In the genomic region with DNA sequence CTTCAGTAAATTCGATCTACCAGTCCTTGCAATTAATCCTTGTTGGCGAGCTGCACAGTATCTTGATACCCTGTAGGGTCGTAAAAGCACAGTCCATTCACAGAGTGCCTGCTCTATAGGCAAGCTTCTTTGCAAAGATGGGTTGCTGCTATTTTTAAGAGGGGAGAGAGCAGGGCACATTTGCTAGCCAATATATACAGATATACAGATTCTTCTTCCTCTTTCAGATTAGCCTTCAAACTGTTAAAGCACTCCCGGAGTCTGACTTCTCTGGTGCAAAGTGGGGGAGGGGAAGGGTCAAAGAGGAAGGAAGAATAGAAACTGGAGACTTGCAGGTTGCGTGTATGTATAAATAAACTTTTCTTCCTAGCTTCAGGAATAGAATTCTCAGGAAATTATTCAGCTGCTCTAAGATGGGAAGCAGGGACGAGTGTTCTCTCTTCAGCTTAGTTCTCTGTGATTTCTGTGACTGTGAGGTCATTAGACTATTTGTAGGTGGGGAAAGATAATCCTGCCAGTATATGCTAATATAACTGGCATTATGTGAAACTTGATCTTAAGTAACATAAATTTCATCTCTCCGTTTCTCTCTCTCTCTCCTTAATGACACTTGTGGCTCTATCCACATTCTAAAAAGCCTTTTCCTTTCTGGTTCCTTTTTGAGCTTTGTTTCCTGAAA, we compare ENCODE assay signal across 9 cellular contexts.
A peak's percentile ranks its signal among the peaks of the same experiment; 100 is the strongest.
DNase-seq lines count a peak whose midpoint lies in the region; ATAC-seq lines count a peak whose summit lies in the region.
"Had no signal": no experiment of that assay in that cellular context is flagged by ENCODE, and none has a peak within 500 bp of the region (broad histone marks: within the 10 kb centered on the region; RNA-seq: fewer than 3 reads in every experiment).

A gene with protein sequence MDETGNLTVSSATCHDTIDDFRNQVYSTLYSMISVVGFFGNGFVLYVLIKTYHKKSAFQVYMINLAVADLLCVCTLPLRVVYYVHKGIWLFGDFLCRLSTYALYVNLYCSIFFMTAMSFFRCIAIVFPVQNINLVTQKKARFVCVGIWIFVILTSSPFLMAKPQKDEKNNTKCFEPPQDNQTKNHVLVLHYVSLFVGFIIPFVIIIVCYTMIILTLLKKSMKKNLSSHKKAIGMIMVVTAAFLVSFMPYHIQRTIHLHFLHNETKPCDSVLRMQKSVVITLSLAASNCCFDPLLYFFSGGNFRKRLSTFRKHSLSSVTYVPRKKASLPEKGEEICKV (minus strand): TSS at position 242 of the 679 bp plus-strand sequence. CDS start 53,865 bp downstream, outside the sequence.

- peak; percentile 73 for DNase-seq in RPMI8226
- DNase-seq in NCI-H1105 treated with DMSO at 0.1 percent for 48 hours (lab: John Stamatoyannopoulos, UW) = no peak
- DNase-seq in NK-92 treated with Interleukin-12 subunit alpha and Interleukin-12 subunit beta, amount 100 ng/mL, for 24 hours (lab: John Stamatoyannopoulos, UW) = no peak
- no peak for DNase-seq in activated CD8-positive, alpha-beta memory T cell treated with anti-CD3 and anti-CD28 coated beads, Interleukin-2, amount 50 U/mL, for 4 hours
- DNase-seq in NCI-H146 treated with DMSO at 0.1 percent for 48 hours (lab: John Stamatoyannopoulos, UW; ENCODE audit: unreplicated experiment) = no peak
- DNase-seq: IMR-90 had no signal

- H3K4me1 ChIP-seq in muscle layer of duodenum (ENCODE audit: control insufficient read depth in 1 of 2, insufficient read depth in 2 of 2, low read length in 2 of 2) = peaks cover 0 to 5% of the 10 kb centered on the region in 2 donors

- H3K36me3 ChIP-seq in muscle layer of duodenum (ENCODE audit: control insufficient read depth in 1 of 2, insufficient read depth in 2 of 2, low read length in 2 of 2) = no peaks in the 10 kb centered on the region

- ATAC-seq in GM18511 (IDR thresholded peaks at IDR 0.05; ENCODE audit: unreplicated experiment) (peak; percentile 63), HG02759 (IDR thresholded peaks at IDR 0.05; ENCODE audit: unreplicated experiment) (peak; percentile 47)

- no peaks in the 10 kb centered on the region for H3K9me3 ChIP-seq in muscle layer of duodenum (ENCODE audit: control insufficient read depth in 1 of 2, low read length in 2 of 2)

- peak within 1 kb of the TSS; percentile 41 to 50 for H3K4me3 ChIP-seq in muscle layer of duodenum (ENCODE audit: low read depth in 1 of 2, low read length in 2 of 2)

- peak within 1 kb of the TSS; percentile 24 for H3K27ac ChIP-seq in muscle layer of duodenum (ENCODE audit: low read length)

- H3K27me3 ChIP-seq in muscle layer of duodenum (ENCODE audit: low read depth, low read length) = no peaks in the 10 kb centered on the region
